In genomic region chr17:40915199-40915661, GRCh38 we compare ENCODE assay signal across 12 cellular contexts. TPM values are rescaled to one million over a fixed set of nuclear protein-coding genes. Genes with fewer than 3 reads are reported as not detected.
A peak's percentile ranks its signal among the peaks of the same experiment; 100 is the strongest.
DNase-seq lines count a peak whose midpoint lies in the region; ATAC-seq, FAIRE-seq and TF ChIP-seq lines count a peak whose summit lies in the region.
"Had no signal": no experiment of that assay in that cellular context is flagged by ENCODE, and none has a peak within 500 bp of the region (broad histone marks: within the 10 kb centered on the region; RNA-seq: fewer than 3 reads in every experiment).

No MANE protein-coding gene starts in this region.

- TF ChIP-seq RAD21 in HCT116 (IDR thresholded peaks at IDR 0.05; ENCODE audit: low read depth), result peak; percentile 46

- H4K20me1 ChIP-seq in HCT116 (ENCODE audit: insufficient read depth) (no peaks in the 10 kb centered on the region), keratinocyte (ENCODE audit: control insufficient read depth, extremely low read depth, insufficient read depth, low read length) (no peaks in the 10 kb centered on the region)

- H3K27ac ChIP-seq in HCT116 (ENCODE audit: low read depth, low read length) (peak overlapping the region; percentile 90), keratinocyte (ENCODE audit: control insufficient read depth, insufficient read depth, low read length) (peak overlapping the region; percentile 99)
- H3K27ac ChIP-seq: upper lobe of left lung had no signal

- no peaks in the 10 kb centered on the region for H3K9me3 Mint-ChIP-seq in activated CD4-positive, alpha-beta memory T cell treated with anti-CD3 and anti-CD28 coated beads for 36 hours

- H3K27me3 Mint-ChIP-seq in activated CD4-positive, alpha-beta memory T cell treated with anti-CD3 and anti-CD28 coated beads for 36 hours, result peaks cover 3% of the 10 kb centered on the region

- H3K9me2 ChIP-seq in HCT116 (ENCODE audit: insufficient read depth), result no peaks in the 10 kb centered on the region

- no TSS peak for BruUV-seq in HCT116 (replicated peaks; lab: Mats Ljungman, UMichigan)

- intact Hi-C loops in HCT116 (cut with micrococcal nuclease), result loop anchor here (2.0 kb wide), 1 partner anchor 42 kb away; no protein-coding TSS in a partner anchor
- intact Hi-C loops in activated CD4-positive, alpha-beta memory T cell treated with anti-CD3 and anti-CD28 coated beads for 36 hours (cut with micrococcal nuclease), result loop anchor here (5.0 kb wide), 1 partner anchor 422 kb away; no protein-coding TSS in a partner anchor

- peak overlapping the region; percentile 50 for H3K4me2 ChIP-seq in HCT116 (ENCODE audit: low read length)
- H3K4me2 ChIP-seq in keratinocyte (ENCODE audit: control insufficient read depth, extremely low read depth, insufficient read depth, low read depth, low read length), result peak overlapping the region; percentile 82

- H3K9me1 ChIP-seq in keratinocyte (ENCODE audit: control insufficient read depth, extremely low read depth, insufficient read depth, low read length), result no peaks in the 10 kb centered on the region

- H3K4me1 ChIP-seq in HCT116 (ENCODE audit: control insufficient read depth in 1 of 2, insufficient read depth in 2 of 2, low read length in 2 of 2) (peaks cover 50 to 65% of the 10 kb centered on the region in 2 experiments), keratinocyte (ENCODE audit: control insufficient read depth, extremely low read depth, insufficient read depth, low read length) (peaks cover 48% of the 10 kb centered on the region)

- TF ChIP-seq CTCF in AG09309 (IDR thresholded peaks at IDR 0.05; ENCODE audit: control insufficient read depth, insufficient read depth, low read depth, low read length, missing control alignments) (no peak), HCT116 (IDR thresholded peaks at IDR 0.05 in 2 of 3, conservative IDR thresholded peaks at IDR 0.05 in 1 of 3; ENCODE audit: borderline replicate concordance in 1 of 3, insufficient read depth in 1 of 3, low read depth in 2 of 3, low read length in 2 of 3) (no peak), keratinocyte (optimal IDR thresholded peaks at IDR 0.05 in 1 of 3, IDR thresholded peaks at IDR 0.05 in 1 of 3, conservative IDR thresholded peaks at IDR 0.05 in 1 of 3; ENCODE audit: extremely low read depth in 1 of 3, insufficient read depth in 2 of 3, low read length in 3 of 3) (no peak)

- POLR2A ChIA-PET in HCT116 (lab: Charles Lee), result interaction anchor here (1.1 to 1.7 kb wide), 2 partner anchors 42 to 615 kb away, joined by 3 read pairs; no protein-coding TSS in a partner anchor
- POLR2A ChIA-PET in activated CD4-positive, alpha-beta memory T cell treated with anti-CD3 and anti-CD28 coated beads for 36 hours (lab: Charles Lee), result interaction anchor here (0.6 kb wide), 1 partner anchor 627 kb away, joined by 3 read pairs; no protein-coding TSS in a partner anchor

- H3K36me3 ChIP-seq in HCT116 (ENCODE audit: control insufficient read depth in 1 of 2, insufficient read depth in 2 of 2, low read length in 2 of 2) (no peaks in the 10 kb centered on the region; a peak in 1 of 4 replicates), keratinocyte (ENCODE audit: control insufficient read depth in 2 of 2, extremely low read depth in 1 of 2, insufficient read depth in 2 of 2, low read length in 2 of 2) (no peaks in the 10 kb centered on the region)
- H3K36me3 ChIP-seq: sigmoid colon, upper lobe of left lung had no signal

- TF ChIP-seq POLR2A in HCT116 (IDR thresholded peaks at IDR 0.05; ENCODE audit: borderline replicate concordance, extremely low read depth, insufficient read depth, insufficient read length), result no peak

- no peaks in the 10 kb centered on the region for H3K27me3 ChIP-seq in HCT116 (ENCODE audit: insufficient read depth, low read length)
- no peaks in the 10 kb centered on the region for H3K27me3 ChIP-seq in keratinocyte (ENCODE audit: control insufficient read depth, extremely low read depth, insufficient read depth, low read length)
- H3K27me3 ChIP-seq: sigmoid colon, upper lobe of left lung had no signal

- dilution Hi-C loops in keratinocyte (cut with MboI; ENCODE audit: extremely low pct_ligation_motif_present, low sequenced_read_pairs), result no loop called here

- RAD21 ChIA-PET in HCT116 (lab: Charles Lee; ENCODE audit: low non-redundant PET in 1 of 2, low total read pairs in 2 of 2, uncharacterized antibody in 2 of 2, unreplicated experiment in 2 of 2), result no interaction called here

- H3K4me3 ChIP-seq in AG09309 (ENCODE audit: control insufficient read depth, low read depth, low read length) (no peak overlapping the region), HCT116 (replicated peaks in 1 of 2; ENCODE audit: low read depth in 1 of 2, low read length in 2 of 2) (no peak overlapping the region), keratinocyte (ENCODE audit: control insufficient read depth in 2 of 3, extremely low read depth in 1 of 3, insufficient read depth in 2 of 3, low read depth in 1 of 3, low read length in 3 of 3) (no peak overlapping the region)
- H3K4me3 ChIP-seq: sigmoid colon, upper lobe of left lung had no signal

- no peaks in the 10 kb centered on the region for H3K9me3 ChIP-seq in HCT116 (ENCODE audit: control insufficient read depth in 1 of 2, insufficient read depth in 1 of 2, low read depth in 1 of 2, low read length in 2 of 2)
- no peaks in the 10 kb centered on the region for H3K9me3 ChIP-seq in keratinocyte (ENCODE audit: control insufficient read depth, low read depth, low read length)
- H3K9me3 ChIP-seq: sigmoid colon, upper lobe of left lung had no signal

- CTCF ChIA-PET in HCT116 (lab: Charles Lee), result no interaction called here
- CTCF ChIA-PET in activated CD4-positive, alpha-beta memory T cell treated with anti-CD3 and anti-CD28 coated beads for 36 hours (lab: Charles Lee), result interaction anchor here (0.6 to 2.0 kb wide), 4 partner anchors 122 to 748 kb away, joined by 3 to 5 read pairs (median 4); no protein-coding TSS in a partner anchor

- peaks cover 7% of the 10 kb centered on the region for H3K4me1 Mint-ChIP-seq in activated CD4-positive, alpha-beta memory T cell treated with anti-CD3 and anti-CD28 coated beads for 36 hours (ENCODE audit: low read depth)

- no peaks in the 10 kb centered on the region for H3K79me2 ChIP-seq in HCT116 (ENCODE audit: insufficient read depth, low read length)
- no peaks in the 10 kb centered on the region for H3K79me2 ChIP-seq in keratinocyte (ENCODE audit: control insufficient read depth, insufficient read depth, low read length)

- FAIRE-seq in keratinocyte (lab: Jason Lieb, UNC), result peak; percentile 66

- H3K4me3 Mint-ChIP-seq in activated CD4-positive, alpha-beta memory T cell treated with anti-CD3 and anti-CD28 coated beads for 36 hours, result no peak overlapping the region

- DNase-seq in AG09309 (ENCODE audit: low read depth) (peak; percentile 89), HCT116 (ENCODE audit: low read depth, low spot score) (peak; percentile 92), SW 1271 (lab: John Stamatoyannopoulos, UW) (peak; percentile 92 to 94), keratinocyte (ENCODE audit: low read depth, low spot score) (peak; percentile 94), T-helper 9 cell (no peak), T-helper 2 cell (no peak)
- DNase-seq in activated CD4-positive, alpha-beta memory T cell treated with anti-CD3 and anti-CD28 coated beads for 36 hours, result no peak
- DNase-seq: head of caudate nucleus, NCI-H526, sigmoid colon, upper lobe of left lung had no signal

- peak overlapping the region; percentile 52 for H3K9ac ChIP-seq in HCT116 (ENCODE audit: low read length)
- H3K9ac ChIP-seq in keratinocyte (ENCODE audit: control insufficient read depth, extremely low read depth, insufficient read depth, low read length), result peak overlapping the region; percentile 78

- H2AFZ ChIP-seq in HCT116 (ENCODE audit: low read depth, low read length, poor library complexity, severe bottlenecking) (no peak overlapping the region), keratinocyte (ENCODE audit: control insufficient read depth, low read length) (no peak overlapping the region)

- H3K27ac Mint-ChIP-seq in activated CD4-positive, alpha-beta memory T cell treated with anti-CD3 and anti-CD28 coated beads for 36 hours, result no peak overlapping the region

- ATAC-seq in HCT116 (peak; percentile 83), HG03097 (IDR thresholded peaks at IDR 0.05; ENCODE audit: low FRiP score, unreplicated experiment) (no peak)

- H3K36me3 Mint-ChIP-seq in activated CD4-positive, alpha-beta memory T cell treated with anti-CD3 and anti-CD28 coated beads for 36 hours, result no peaks in the 10 kb centered on the region

RNA-seq across cellular contexts. Expression of gene KRT23, which starts 22.2 kb away (rescaled TPM):
- 19.0 TPM for total RNA-seq in HCT116 (2021; ENCODE audit: unreplicated experiment)
- polyA plus RNA-seq in HCT116 (2012), result 19.4 and 19.7 TPM in 2 replicates
- 8.2 to 14.4 TPM (median 9.3 TPM) in 3 replicates for polyA plus RNA-seq in keratinocyte
- polyA plus RNA-seq in keratinocyte (2011; ENCODE audit: low read depth), result 543 TPM
- polyA plus RNA-seq in keratinocyte (2011; cell fraction: cytosol; rRNA removed), result 17.9 and 32.3 TPM in 2 replicates
- polyA plus RNA-seq in keratinocyte (2011; cell fraction: nucleus; rRNA removed), result 14.3 and 31.5 TPM in 2 replicates
- polyA plus RNA-seq in keratinocyte (2012; ENCODE audit: low replicate concordance), result 5.4 and 472 TPM in 2 replicates
- 3.0 to 13.5 TPM (median 8.5 TPM) in 3 replicates for polyA minus RNA-seq in keratinocyte
- polyA minus RNA-seq in keratinocyte (2011; cell fraction: cytosol; rRNA and poly(A)+ RNA removed), result 11.1 TPM
- polyA minus RNA-seq in keratinocyte (2011; cell fraction: nucleus; rRNA and poly(A)+ RNA removed), result 11.4 and 16.8 TPM in 2 replicates
- total RNA-seq in activated CD4-positive, alpha-beta memory T cell treated with anti-CD3 and anti-CD28 coated beads for 36 hours, result not detected

RNA-seq across cellular contexts. Expression of gene KRT20, which starts 30.2 kb away (rescaled TPM):
- total RNA-seq in HCT116 (2021; ENCODE audit: unreplicated experiment), result 1.5 TPM
- 0.40 and 0.49 TPM in 2 replicates for polyA plus RNA-seq in HCT116 (2012)
- not detected in 3 replicates for polyA plus RNA-seq in keratinocyte
- polyA plus RNA-seq in keratinocyte (2011; ENCODE audit: low read depth), result 0.40 TPM
- not detected in 2 replicates for polyA plus RNA-seq in keratinocyte (2011; cell fraction: cytosol; rRNA removed)
- not detected in 2 replicates for polyA plus RNA-seq in keratinocyte (2011; cell fraction: nucleus; rRNA removed)
- polyA plus RNA-seq in keratinocyte (2012; ENCODE audit: low replicate concordance), result not detected in 2 replicates
- not detected in 3 replicates for polyA minus RNA-seq in keratinocyte
- not detected for polyA minus RNA-seq in keratinocyte (2011; cell fraction: cytosol; rRNA and poly(A)+ RNA removed)
- polyA minus RNA-seq in keratinocyte (2011; cell fraction: nucleus; rRNA and poly(A)+ RNA removed), result not detected in 2 replicates
- total RNA-seq in activated CD4-positive, alpha-beta memory T cell treated with anti-CD3 and anti-CD28 coated beads for 36 hours, result not detected

RNA-seq across cellular contexts. Expression of gene KRT12, which starts 48.2 kb away (rescaled TPM):
- total RNA-seq in HCT116 (2021; ENCODE audit: unreplicated experiment), result not detected
- 0.08 and 0.20 TPM in 2 replicates for polyA plus RNA-seq in HCT116 (2012)
- not detected in 3 replicates for polyA plus RNA-seq in keratinocyte
- not detected for polyA plus RNA-seq in keratinocyte (2011; ENCODE audit: low read depth)
- not detected in 2 replicates for polyA plus RNA-seq in keratinocyte (2011; cell fraction: cytosol; rRNA removed)
- not detected in 2 replicates for polyA plus RNA-seq in keratinocyte (2011; cell fraction: nucleus; rRNA removed)
- polyA plus RNA-seq in keratinocyte (2012; ENCODE audit: low replicate concordance), result 0.20 TPM in 1 of 2 replicates, not detected in the other
- polyA minus RNA-seq in keratinocyte, result not detected in 3 replicates
- polyA minus RNA-seq in keratinocyte (2011; cell fraction: cytosol; rRNA and poly(A)+ RNA removed), result not detected
- polyA minus RNA-seq in keratinocyte (2011; cell fraction: nucleus; rRNA and poly(A)+ RNA removed), result not detected in 2 replicates
- total RNA-seq in activated CD4-positive, alpha-beta memory T cell treated with anti-CD3 and anti-CD28 coated beads for 36 hours, result not detected
- total RNA-seq: sigmoid colon, upper lobe of left lung had no signal

RNA-seq across cellular contexts. Expression of gene KRT39, which starts 51.5 kb away (rescaled TPM):
- not detected for total RNA-seq in HCT116 (2021; ENCODE audit: unreplicated experiment)
- polyA plus RNA-seq in HCT116 (2012), result 0.09 and 0.10 TPM in 2 replicates
- polyA plus RNA-seq in keratinocyte, result 0.05 TPM in 1 of 3 replicates, not detected in the others
- not detected for polyA plus RNA-seq in keratinocyte (2011; ENCODE audit: low read depth)
- polyA plus RNA-seq in keratinocyte (2011; cell fraction: cytosol; rRNA removed), result not detected in 2 replicates
- not detected in 2 replicates for polyA plus RNA-seq in keratinocyte (2011; cell fraction: nucleus; rRNA removed)
- not detected in 2 replicates for polyA plus RNA-seq in keratinocyte (2012; ENCODE audit: low replicate concordance)
- not detected in 3 replicates for polyA minus RNA-seq in keratinocyte
- not detected for polyA minus RNA-seq in keratinocyte (2011; cell fraction: cytosol; rRNA and poly(A)+ RNA removed)
- not detected in 2 replicates for polyA minus RNA-seq in keratinocyte (2011; cell fraction: nucleus; rRNA and poly(A)+ RNA removed)
- total RNA-seq in activated CD4-positive, alpha-beta memory T cell treated with anti-CD3 and anti-CD28 coated beads for 36 hours, result not detected
- total RNA-seq: sigmoid colon, upper lobe of left lung had no signal

Comparison
In these comparisons a context has a peak if more than half of its experiments do, and no peak if none do; other contexts are left out.
1. DNase-seq: peak in AG09309 (single experiment), HCT116 (single experiment), SW 1271 (2 of 2) and keratinocyte (single experiment); none in activated CD4-positive, alpha-beta memory T cell treated with anti-CD3 and anti-CD28 coated beads for 36 hours (single experiment), T-helper 9 cell (single experiment) and T-helper 2 cell (0 of 5).
2. RNA of gene KRT23, which starts 22.2 kb away (total RNA-seq): 19.0 TPM in HCT116 (single experiment); not detected in activated CD4-positive, alpha-beta memory T cell treated with anti-CD3 and anti-CD28 coated beads for 36 hours; every median in the first group is over 10 times any median in the second.